ENCODE assay signal across 8 cellular contexts in the genomic region with DNA sequence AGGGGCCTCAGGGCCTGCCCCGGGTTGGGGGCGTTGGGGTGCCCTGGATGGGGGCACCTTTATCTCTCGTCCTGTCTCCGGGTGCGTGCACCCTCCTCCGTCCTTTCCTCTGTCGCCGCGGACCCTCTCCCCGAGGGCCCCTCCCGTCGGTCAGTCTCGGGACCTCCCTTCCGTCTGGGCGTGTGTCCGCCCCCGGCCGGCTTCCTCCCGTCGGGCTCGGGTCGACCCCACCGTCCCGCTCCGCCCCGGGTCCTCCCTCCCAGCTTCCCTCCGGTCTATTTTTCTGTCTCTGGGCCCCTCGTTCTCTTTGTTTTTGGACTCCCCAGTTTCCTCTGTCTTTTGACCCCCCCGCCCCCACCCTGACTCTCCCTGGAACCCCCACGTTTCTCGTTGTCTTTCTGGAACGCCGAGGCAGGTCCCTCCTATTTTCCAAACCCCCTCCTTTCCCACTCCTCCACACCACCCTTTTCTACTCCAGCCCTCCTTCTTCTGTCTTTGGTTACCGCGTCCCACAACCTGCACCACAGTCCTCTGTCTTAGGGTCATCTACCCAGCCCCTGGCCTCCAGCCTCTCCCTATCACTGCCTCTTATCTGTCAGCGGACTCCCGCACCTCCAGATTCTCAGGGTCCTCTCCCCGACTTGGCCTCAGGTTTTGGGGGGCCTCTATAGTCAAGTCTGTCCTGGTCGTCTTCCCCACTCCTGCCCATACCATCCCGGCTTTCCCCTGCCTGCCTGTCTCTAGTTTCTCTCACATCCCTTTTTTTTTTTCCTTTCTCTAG. TPM values are rescaled to one million over a fixed set of nuclear protein-coding genes. Genes with fewer than 3 reads are reported as not detected.
DNase-seq lines count a peak whose midpoint lies in the region; ATAC-seq and TF ChIP-seq lines count a peak whose summit lies in the region.

No MANE protein-coding gene starts in this region.

- H3K9me3 Mint-ChIP-seq in CD4-positive, alpha-beta memory T cell, result no peaks in the 10 kb centered on the region
- no peaks in the 10 kb centered on the region for H3K9me3 Mint-ChIP-seq in activated T-cell treated with anti-CD3 and anti-CD28 coated beads, Interleukin-2, amount 50 U/mL, for 72 hours

- H3K27me3 ChIP-seq in CD4-positive, alpha-beta memory T cell (ENCODE audit: insufficient read depth, low read length), result no peaks in the 10 kb centered on the region
- H3K27me3 ChIP-seq in heart left ventricle, result no peaks in the 10 kb centered on the region
- H3K27me3 ChIP-seq in rectal smooth muscle tissue (ENCODE audit: control insufficient read depth, insufficient read depth, low read length), result no peaks in the 10 kb centered on the region

- H3K36me3 ChIP-seq in CD4-positive, alpha-beta memory T cell (ENCODE audit: insufficient read depth, low read length), result peaks cover 10% of the 10 kb centered on the region
- H3K36me3 ChIP-seq in heart left ventricle, result peaks cover 0 to 31% (median 13%) of the 10 kb centered on the region in 9 donors
- H3K36me3 ChIP-seq in rectal smooth muscle tissue (ENCODE audit: control insufficient read depth, insufficient read depth, low read length), result peaks cover 11% of the 10 kb centered on the region

- POLR2A ChIA-PET in CD4-positive, alpha-beta memory T cell (lab: Charles Lee; ENCODE audit: partially characterized antibody), result interaction anchor here (0.6 to 15.6 kb wide), 10 partner anchors 8 to 464 kb away, joined by 3 to 369 read pairs (median 18); a partner anchor contains a TSS

- peaks cover 13 to 41% of the 10 kb centered on the region in 2 donors for H3K36me3 Mint-ChIP-seq in CD4-positive, alpha-beta memory T cell
- H3K36me3 Mint-ChIP-seq in activated T-cell treated with anti-CD3 and anti-CD28 coated beads, Interleukin-2, amount 50 U/mL, for 72 hours (ENCODE audit: insufficient read depth in 2 of 2), result peaks cover 6 to 17% of the 10 kb centered on the region in 2 donors

- ATAC-seq in activated T-cell treated with anti-CD3 and anti-CD28 coated beads, Interleukin-2, amount 50 U/mL, for 72 hours (replicated peaks in 1 of 2), result peak in 1 of 2 donors; percentile 4
- peak in 3 of 4 donors; percentile 22 to 28 (median 23) for ATAC-seq in heart left ventricle
- ATAC-seq in GM21367 (IDR thresholded peaks at IDR 0.05; ENCODE audit: unreplicated experiment), result no peak

- TF ChIP-seq CTCF in HFF-Myc (IDR thresholded peaks at IDR 0.05; ENCODE audit: low read depth, low read length, missing control alignments) (no peak), heart left ventricle (IDR thresholded peaks at IDR 0.05) (no peak)

- peak overlapping the region; percentile 69 to 70 for H3K4me3 ChIP-seq in CD4-positive, alpha-beta memory T cell (ENCODE audit: low read length in 2 of 2)
- peak overlapping the region; percentile 78 for H3K4me3 ChIP-seq in HFF-Myc (replicated peaks; ENCODE audit: low read depth, low read length)
- H3K4me3 ChIP-seq in heart left ventricle, result peak overlapping the region; percentile 74 to 99 (median 94)
- H3K4me3 ChIP-seq in rectal smooth muscle tissue (ENCODE audit: low read length), result peak overlapping the region; percentile 84

- peak overlapping the region; percentile 82 for H3K27ac ChIP-seq in CD4-positive, alpha-beta memory T cell (ENCODE audit: low read depth, low read length)
- H3K27ac ChIP-seq in heart left ventricle (peak overlapping the region; percentile 93 to 99 (median 97)), rectal smooth muscle tissue (ENCODE audit: low read depth, low read length) (peak overlapping the region; percentile 88)

- peak in 1 of 5 donors; percentile 39 for DNase-seq in CD4-positive, alpha-beta memory T cell
- DNase-seq in HFF-Myc (ENCODE audit: extremely low read depth, low read depth), result no peak
- peak; percentile 58 to 65 for DNase-seq in activated T-cell treated with anti-CD3 and anti-CD28 coated beads, Interleukin-2, amount 50 U/mL, for 72 hours
- peak; percentile 76 to 87 (median 86) for DNase-seq in heart left ventricle
- DNase-seq in Kasumi-1 (lab: John Stamatoyannopoulos, UW), result no peak
- no peak for DNase-seq in NCI-H1930 (lab: John Stamatoyannopoulos, UW)

- peak overlapping the region; percentile 89 to 97 (median 94) for H3K4me3 Mint-ChIP-seq in CD4-positive, alpha-beta memory T cell
- peak overlapping the region; percentile 95 to 99 for H3K4me3 Mint-ChIP-seq in activated T-cell treated with anti-CD3 and anti-CD28 coated beads, Interleukin-2, amount 50 U/mL, for 72 hours

- H3K4me1 Mint-ChIP-seq in CD4-positive, alpha-beta memory T cell, result peaks cover 44 to 68% (median 55%) of the 10 kb centered on the region in 4 donors
- peaks cover 77% of the 10 kb centered on the region for H3K4me1 Mint-ChIP-seq in activated T-cell treated with anti-CD3 and anti-CD28 coated beads, Interleukin-2, amount 50 U/mL, for 72 hours (ENCODE audit: low read depth)

- CTCF ChIA-PET in CD4-positive, alpha-beta memory T cell (lab: Charles Lee; ENCODE audit: partially characterized antibody), result interaction anchor here (1.3 to 4.0 kb wide), 3 partner anchors 20 to 142 kb away, joined by 3 to 40 read pairs (median 8); a partner anchor contains a TSS

- TF ChIP-seq POLR2A in heart left ventricle (IDR thresholded peaks at IDR 0.05), result no peak

- peak overlapping the region; percentile 93 to 98 (median 96) for H3K27ac Mint-ChIP-seq in CD4-positive, alpha-beta memory T cell
- peak overlapping the region; percentile 94 for H3K27ac Mint-ChIP-seq in activated T-cell treated with anti-CD3 and anti-CD28 coated beads, Interleukin-2, amount 50 U/mL, for 72 hours

- H3K27me3 Mint-ChIP-seq in CD4-positive, alpha-beta memory T cell, result no peaks in the 10 kb centered on the region
- no peaks in the 10 kb centered on the region for H3K27me3 Mint-ChIP-seq in activated T-cell treated with anti-CD3 and anti-CD28 coated beads, Interleukin-2, amount 50 U/mL, for 72 hours (ENCODE audit: low read depth)

- peaks cover 60% of the 10 kb centered on the region for H3K4me1 ChIP-seq in CD4-positive, alpha-beta memory T cell (ENCODE audit: insufficient read depth, low read length)
- H3K4me1 ChIP-seq in heart left ventricle (peaks cover 42 to 59% (median 51%) of the 10 kb centered on the region in 12 donors), rectal smooth muscle tissue (ENCODE audit: control insufficient read depth, insufficient read depth, low read length) (peaks cover 42% of the 10 kb centered on the region)

- no peaks in the 10 kb centered on the region for H3K9me3 ChIP-seq in CD4-positive, alpha-beta memory T cell (ENCODE audit: control insufficient read depth in 1 of 2, low read length in 2 of 2)
- no peaks in the 10 kb centered on the region for H3K9me3 ChIP-seq in heart left ventricle

- peak overlapping the region; percentile 78 for H3K9ac ChIP-seq in rectal smooth muscle tissue (ENCODE audit: low read length)

- WGBS in heart left ventricle, 4 donors, result 1 to 3% (median 2%) methylated on average over 35 to 40 of the region's 40 CpGs

- intact Hi-C loops in CD4-positive, alpha-beta memory T cell (cut with micrococcal nuclease), result loop anchor here (1.0 to 2.0 kb wide), 2 partner anchors 76 to 463 kb away; no protein-coding TSS in a partner anchor
- intact Hi-C loops in heart left ventricle (cut with DNase I), result loop anchor here in 6 of 10 donors (2.0 to 10.0 kb wide), 7 partner anchors 17 to 375 kb away; a partner anchor contains a TSS

RNA-seq across cellular contexts. Expression of a gene that starts 0.8 kb away (rescaled TPM):
- total RNA-seq in CD4-positive, alpha-beta memory T cell, result 100 to 1,000 TPM; 203 to 219 TPM
- polyA plus RNA-seq in CD4-positive, alpha-beta memory T cell, result 100 to 1,000 TPM; 141 to 207 TPM
- total RNA-seq in activated T-cell treated with anti-CD3 and anti-CD28 coated beads, Interleukin-2, amount 50 U/mL, for 72 hours, result 10 to 100 TPM; 90.5 to 91.8 TPM
- total RNA-seq in heart left ventricle, result 10 to 100 TPM; 38.1 to 85.1 (median 49.2) TPM
- polyA plus RNA-seq in heart left ventricle, result 10 to 100 TPM; 53.5 to 91.8 TPM

RNA-seq across cellular contexts. Expression of a gene that starts 21.7 kb away (rescaled TPM):
- total RNA-seq in CD4-positive, alpha-beta memory T cell, result 10 to 100 TPM; 53.5 to 55.0 TPM
- 10 to 100 TPM; 67.3 to 69.8 TPM for polyA plus RNA-seq in CD4-positive, alpha-beta memory T cell
- 10 to 100 TPM; 44.4 to 45.7 TPM for total RNA-seq in activated T-cell treated with anti-CD3 and anti-CD28 coated beads, Interleukin-2, amount 50 U/mL, for 72 hours
- total RNA-seq in heart left ventricle, result 10 to 100 TPM; 12.3 to 31.3 (median 15.0) TPM
- 10 to 100 TPM; 23.7 to 50.1 TPM for polyA plus RNA-seq in heart left ventricle

RNA-seq across cellular contexts. Expression of a gene that starts 24.4 kb away (rescaled TPM):
- total RNA-seq in CD4-positive, alpha-beta memory T cell, result 10 to 100 TPM; 11.2 to 11.4 TPM
- polyA plus RNA-seq in CD4-positive, alpha-beta memory T cell, result not detected
- 1 to 10 TPM in 1 of 2 donors, under 1 TPM in 1; 0.97 to 1.1 TPM for total RNA-seq in activated T-cell treated with anti-CD3 and anti-CD28 coated beads, Interleukin-2, amount 50 U/mL, for 72 hours
- 1 to 10 TPM in 2 of 9 donors, under 1 TPM in 2, not detected in 5; 0.72 to 3.0 (median 0.99) TPM for total RNA-seq in heart left ventricle
- 1 to 10 TPM in 1 of 2 donors, under 1 TPM in 1; 0.99 to 1.0 TPM for polyA plus RNA-seq in heart left ventricle

RNA-seq across cellular contexts. Expression of a gene that starts 48.7 kb away (rescaled TPM):
- 10 to 100 TPM; 93.3 to 95.7 TPM for total RNA-seq in CD4-positive, alpha-beta memory T cell
- 10 to 100 TPM; 48.8 to 63.9 TPM for polyA plus RNA-seq in CD4-positive, alpha-beta memory T cell
- 100 to 1,000 TPM; 201 to 290 TPM for total RNA-seq in activated T-cell treated with anti-CD3 and anti-CD28 coated beads, Interleukin-2, amount 50 U/mL, for 72 hours
- total RNA-seq in heart left ventricle, result 10 to 100 TPM; 22.5 to 50.2 (median 31.6) TPM
- polyA plus RNA-seq in heart left ventricle, result 10 to 100 TPM; 23.5 to 32.3 TPM

RNA-seq across cellular contexts. Expression of a gene that starts 49.5 kb away (rescaled TPM):
- total RNA-seq in CD4-positive, alpha-beta memory T cell, result 1 to 10 TPM; 5.2 to 5.5 TPM
- polyA plus RNA-seq in CD4-positive, alpha-beta memory T cell, result 1 to 10 TPM in 1 of 2 donors, under 1 TPM in 1; 0.26 to 2.8 TPM
- 10 to 100 TPM; 32.8 to 45.1 TPM for total RNA-seq in activated T-cell treated with anti-CD3 and anti-CD28 coated beads, Interleukin-2, amount 50 U/mL, for 72 hours
- 10 to 100 TPM in 3 of 9 donors, 1 to 10 TPM in 6; 4.2 to 11.1 (median 8.6) TPM for total RNA-seq in heart left ventricle
- polyA plus RNA-seq in heart left ventricle, result 1 to 10 TPM; 4.5 to 7.7 TPM

Comparison
In these comparisons a context has a peak if more than half of its experiments do, and no peak if none do; other contexts are left out.
1. DNase-seq: peak in activated T-cell treated with anti-CD3 and anti-CD28 coated beads, Interleukin-2, amount 50 U/mL, for 72 hours (2 of 2) and heart left ventricle (5 of 5); none in HFF-Myc (single experiment), Kasumi-1 (0 of 2) and NCI-H1930 (0 of 2).
2. Peak in every context shown above with its lines, with median percentiles within 50 percentile points of each other: H3K27ac ChIP-seq and H3K4me3 ChIP-seq.